Comparison of ENCODE assay signal across 1 cellular context in the genomic region with DNA sequence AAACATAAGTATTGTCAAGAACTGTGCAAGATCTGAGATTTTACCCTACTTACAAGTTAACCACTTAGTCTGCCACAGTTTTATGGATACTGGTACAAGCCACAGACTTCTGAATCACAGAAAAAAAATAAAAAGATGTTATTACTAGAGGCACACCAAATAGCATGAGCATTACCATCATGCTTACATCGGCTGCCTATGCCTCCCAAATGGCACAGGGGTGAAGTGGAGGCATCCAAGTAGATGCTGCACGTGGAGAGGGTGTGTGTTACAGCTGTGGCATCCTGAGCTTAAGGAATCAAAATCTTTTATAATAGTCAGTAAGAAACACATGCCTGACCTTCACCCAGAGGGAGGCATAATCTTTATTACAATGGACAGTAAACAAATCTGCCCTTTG.
TF ChIP-seq lines count a peak whose summit lies in the region.

No MANE protein-coding gene starts in this region.

TF ChIP-seq in GM23338, 12 proteins besides CTCF, POLR2A, EP300 and RAD21 (continued from another document):
- TF ChIP-seq, protein P1, sequence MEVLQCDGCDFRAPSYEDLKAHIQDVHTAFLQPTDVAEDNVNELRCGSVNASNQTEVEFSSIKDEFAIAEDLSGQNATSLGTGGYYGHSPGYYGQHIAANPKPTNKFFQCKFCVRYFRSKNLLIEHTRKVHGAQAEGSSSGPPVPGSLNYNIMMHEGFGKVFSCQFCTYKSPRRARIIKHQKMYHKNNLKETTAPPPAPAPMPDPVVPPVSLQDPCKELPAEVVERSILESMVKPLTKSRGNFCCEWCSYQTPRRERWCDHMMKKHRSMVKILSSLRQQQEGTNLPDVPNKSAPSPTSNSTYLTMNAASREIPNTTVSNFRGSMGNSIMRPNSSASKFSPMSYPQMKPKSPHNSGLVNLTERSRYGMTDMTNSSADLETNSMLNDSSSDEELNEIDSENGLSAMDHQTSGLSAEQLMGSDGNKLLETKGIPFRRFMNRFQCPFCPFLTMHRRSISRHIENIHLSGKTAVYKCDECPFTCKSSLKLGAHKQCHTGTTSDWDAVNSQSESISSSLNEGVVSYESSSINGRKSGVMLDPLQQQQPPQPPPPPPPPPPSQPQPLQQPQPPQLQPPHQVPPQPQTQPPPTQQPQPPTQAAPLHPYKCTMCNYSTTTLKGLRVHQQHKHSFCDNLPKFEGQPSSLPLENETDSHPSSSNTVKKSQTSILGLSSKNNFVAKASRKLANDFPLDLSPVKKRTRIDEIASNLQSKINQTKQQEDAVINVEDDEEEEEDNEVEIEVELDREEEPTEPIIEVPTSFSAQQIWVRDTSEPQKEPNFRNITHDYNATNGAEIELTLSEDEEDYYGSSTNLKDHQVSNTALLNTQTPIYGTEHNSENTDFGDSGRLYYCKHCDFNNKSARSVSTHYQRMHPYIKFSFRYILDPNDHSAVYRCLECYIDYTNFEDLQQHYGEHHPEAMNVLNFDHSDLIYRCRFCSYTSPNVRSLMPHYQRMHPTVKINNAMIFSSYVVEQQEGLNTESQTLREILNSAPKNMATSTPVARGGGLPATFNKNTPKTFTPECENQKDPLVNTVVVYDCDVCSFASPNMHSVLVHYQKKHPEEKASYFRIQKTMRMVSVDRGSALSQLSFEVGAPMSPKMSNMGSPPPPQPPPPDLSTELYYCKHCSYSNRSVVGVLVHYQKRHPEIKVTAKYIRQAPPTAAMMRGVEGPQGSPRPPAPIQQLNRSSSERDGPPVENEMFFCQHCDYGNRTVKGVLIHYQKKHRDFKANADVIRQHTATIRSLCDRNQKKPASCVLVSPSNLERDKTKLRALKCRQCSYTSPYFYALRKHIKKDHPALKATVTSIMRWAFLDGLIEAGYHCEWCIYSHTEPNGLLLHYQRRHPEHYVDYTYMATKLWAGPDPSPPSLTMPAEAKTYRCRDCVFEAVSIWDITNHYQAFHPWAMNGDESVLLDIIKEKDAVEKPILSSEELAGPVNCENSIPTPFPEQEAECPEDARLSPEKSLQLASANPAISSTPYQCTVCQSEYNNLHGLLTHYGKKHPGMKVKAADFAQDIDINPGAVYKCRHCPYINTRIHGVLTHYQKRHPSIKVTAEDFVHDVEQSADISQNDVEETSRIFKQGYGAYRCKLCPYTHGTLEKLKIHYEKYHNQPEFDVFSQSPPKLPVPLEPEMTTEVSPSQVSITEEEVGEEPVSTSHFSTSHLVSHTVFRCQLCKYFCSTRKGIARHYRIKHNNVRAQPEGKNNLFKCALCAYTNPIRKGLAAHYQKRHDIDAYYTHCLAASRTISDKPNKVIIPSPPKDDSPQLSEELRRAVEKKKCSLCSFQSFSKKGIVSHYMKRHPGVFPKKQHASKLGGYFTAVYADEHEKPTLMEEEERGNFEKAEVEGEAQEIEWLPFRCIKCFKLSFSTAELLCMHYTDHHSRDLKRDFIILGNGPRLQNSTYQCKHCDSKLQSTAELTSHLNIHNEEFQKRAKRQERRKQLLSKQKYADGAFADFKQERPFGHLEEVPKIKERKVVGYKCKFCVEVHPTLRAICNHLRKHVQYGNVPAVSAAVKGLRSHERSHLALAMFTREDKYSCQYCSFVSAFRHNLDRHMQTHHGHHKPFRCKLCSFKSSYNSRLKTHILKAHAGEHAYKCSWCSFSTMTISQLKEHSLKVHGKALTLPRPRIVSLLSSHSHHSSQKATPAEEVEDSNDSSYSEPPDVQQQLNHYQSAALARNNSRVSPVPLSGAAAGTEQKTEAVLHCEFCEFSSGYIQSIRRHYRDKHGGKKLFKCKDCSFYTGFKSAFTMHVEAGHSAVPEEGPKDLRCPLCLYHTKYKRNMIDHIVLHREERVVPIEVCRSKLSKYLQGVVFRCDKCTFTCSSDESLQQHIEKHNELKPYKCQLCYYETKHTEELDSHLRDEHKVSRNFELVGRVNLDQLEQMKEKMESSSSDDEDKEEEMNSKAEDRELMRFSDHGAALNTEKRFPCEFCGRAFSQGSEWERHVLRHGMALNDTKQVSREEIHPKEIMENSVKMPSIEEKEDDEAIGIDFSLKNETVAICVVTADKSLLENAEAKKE (CRISPR knock-in tag; IDR thresholded peaks at IDR 0.05) = no peak
- TF ChIP-seq NANOG (IDR thresholded peaks at IDR 0.05; ENCODE audit: borderline replicate concordance) (no peak), CREB1 (CRISPR knock-in tag; IDR thresholded peaks at IDR 0.05; ENCODE audit: low read depth) (no peak), ZNF331 (CRISPR knock-in tag; IDR thresholded peaks at IDR 0.05; ENCODE audit: low read depth) (no peak), EZH2phosphoT487 (IDR thresholded peaks at IDR 0.05; ENCODE audit: unreplicated experiment) (no peak), ZNF114 (CRISPR knock-in tag; IDR thresholded peaks at IDR 0.05) (no peak), STAT1 (IDR thresholded peaks at IDR 0.05; ENCODE audit: unreplicated experiment) (no peak)
- TF ChIP-seq, protein P2, sequence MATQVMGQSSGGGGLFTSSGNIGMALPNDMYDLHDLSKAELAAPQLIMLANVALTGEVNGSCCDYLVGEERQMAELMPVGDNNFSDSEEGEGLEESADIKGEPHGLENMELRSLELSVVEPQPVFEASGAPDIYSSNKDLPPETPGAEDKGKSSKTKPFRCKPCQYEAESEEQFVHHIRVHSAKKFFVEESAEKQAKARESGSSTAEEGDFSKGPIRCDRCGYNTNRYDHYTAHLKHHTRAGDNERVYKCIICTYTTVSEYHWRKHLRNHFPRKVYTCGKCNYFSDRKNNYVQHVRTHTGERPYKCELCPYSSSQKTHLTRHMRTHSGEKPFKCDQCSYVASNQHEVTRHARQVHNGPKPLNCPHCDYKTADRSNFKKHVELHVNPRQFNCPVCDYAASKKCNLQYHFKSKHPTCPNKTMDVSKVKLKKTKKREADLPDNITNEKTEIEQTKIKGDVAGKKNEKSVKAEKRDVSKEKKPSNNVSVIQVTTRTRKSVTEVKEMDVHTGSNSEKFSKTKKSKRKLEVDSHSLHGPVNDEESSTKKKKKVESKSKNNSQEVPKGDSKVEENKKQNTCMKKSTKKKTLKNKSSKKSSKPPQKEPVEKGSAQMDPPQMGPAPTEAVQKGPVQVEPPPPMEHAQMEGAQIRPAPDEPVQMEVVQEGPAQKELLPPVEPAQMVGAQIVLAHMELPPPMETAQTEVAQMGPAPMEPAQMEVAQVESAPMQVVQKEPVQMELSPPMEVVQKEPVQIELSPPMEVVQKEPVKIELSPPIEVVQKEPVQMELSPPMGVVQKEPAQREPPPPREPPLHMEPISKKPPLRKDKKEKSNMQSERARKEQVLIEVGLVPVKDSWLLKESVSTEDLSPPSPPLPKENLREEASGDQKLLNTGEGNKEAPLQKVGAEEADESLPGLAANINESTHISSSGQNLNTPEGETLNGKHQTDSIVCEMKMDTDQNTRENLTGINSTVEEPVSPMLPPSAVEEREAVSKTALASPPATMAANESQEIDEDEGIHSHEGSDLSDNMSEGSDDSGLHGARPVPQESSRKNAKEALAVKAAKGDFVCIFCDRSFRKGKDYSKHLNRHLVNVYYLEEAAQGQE (IDR thresholded peaks at IDR 0.05; ENCODE audit: unreplicated experiment) = no peak
